ENCODE assay signal across 1 cellular context in genomic region chr12:49060237-49061156, GRCh38.
A peak's percentile ranks its signal among the peaks of the same experiment; 100 is the strongest.
TF ChIP-seq lines count a peak whose summit lies in the region.

Gene KMT2D (minus strand): TSS chr12:49060794. CDS start chr12:49055324, 5,470 bp downstream.

TF ChIP-seq in K562, 482 proteins besides CTCF, POLR2A, EP300 and RAD21 (continued from another document and continues in another):
- TF ChIP-seq E4F1 (CRISPR knock-in tag; IDR thresholded peaks at IDR 0.05; ENCODE audit: borderline replicate concordance) (no peak), LARP7 (IDR thresholded peaks at IDR 0.05) (no peak; the same call in 1 of the 2 replicates), SP1 (CRISPR knock-in tag; IDR thresholded peaks at IDR 0.05) (peak; percentile 95), FOXP1 (CRISPR knock-in tag; IDR thresholded peaks at IDR 0.05) (peak; percentile 83; the same call in 1 of the 2 replicates), TGIF2 (CRISPR knock-in tag; IDR thresholded peaks at IDR 0.05) (no peak; the same call in 1 of the 2 replicates), IRF9 (tag; IDR thresholded peaks at IDR 0.05) (no peak), MTA2 (IDR thresholded peaks at IDR 0.05; ENCODE audit: low read depth) (no peak), PYGO2 (tag; IDR thresholded peaks at IDR 0.05) (0 out of 2 replicates have a peak, but pooled peaks have one; percentile 45), ZBTB7A (IDR thresholded peaks at IDR 0.05; ENCODE audit: borderline replicate concordance, control insufficient read depth, low read depth, low read length) (peak; percentile 96), FOXK1 (CRISPR knock-in tag; IDR thresholded peaks at IDR 0.05; ENCODE audit: borderline replicate concordance) (peak; percentile 6; the same call in 1 of the 2 replicates), HNRNPK (IDR thresholded peaks at IDR 0.05; ENCODE audit: low read depth, low read length, poor library complexity, severe bottlenecking) (no peak), CTBP1 (IDR thresholded peaks at IDR 0.05; ENCODE audit: borderline replicate concordance) (peak; percentile 73), TAF9B (IDR thresholded peaks at IDR 0.05; ENCODE audit: partially characterized antibody) (peak; percentile 98), ZZZ3 (IDR thresholded peaks at IDR 0.05) (peak; percentile 72; the same call in 1 of the 2 replicates), NEUROD1 (IDR thresholded peaks at IDR 0.05; ENCODE audit: borderline replicate concordance, low read depth, low read length, partially characterized antibody) (peak; percentile 78), RBM34 (IDR thresholded peaks at IDR 0.05; ENCODE audit: borderline replicate concordance, insufficient read depth, low read length) (no peak), GATA2 (CRISPR knock-in tag; IDR thresholded peaks at IDR 0.05) (no peak), ZFPM2 (CRISPR knock-in tag; IDR thresholded peaks at IDR 0.05) (no peak), BCL6 (CRISPR knock-in tag; IDR thresholded peaks at IDR 0.05) (no peak), VEZF1 (CRISPR knock-in tag; IDR thresholded peaks at IDR 0.05) (peak; percentile 96), CGGBP1 (CRISPR knock-in tag; IDR thresholded peaks at IDR 0.05) (peak; percentile 44; the same call in 1 of the 2 replicates), ATF6 (CRISPR knock-in tag; IDR thresholded peaks at IDR 0.05) (0 out of 2 replicates have a peak, but pooled peaks have one; percentile 76), SIX5 (IDR thresholded peaks at IDR 0.05; ENCODE audit: borderline replicate concordance in 1 of 2, insufficient read depth in 1 of 2, low read depth in 1 of 2, low read length in 2 of 2) (no peak; a peak in 3 of 4 replicates), HOMEZ (CRISPR knock-in tag; IDR thresholded peaks at IDR 0.05) (0 out of 2 replicates have a peak, but pooled peaks have one; percentile 32), HDAC1 (IDR thresholded peaks at IDR 0.05) (peak in 1 of 2 experiments; percentile 94; a peak in 2 of 4 replicates), RBM39 (optimal IDR thresholded peaks at IDR 0.05; ENCODE audit: low read depth, low read length) (no peak), ZBTB12 (CRISPR knock-in tag; IDR thresholded peaks at IDR 0.05) (peak; percentile 85), KHSRP (IDR thresholded peaks at IDR 0.05) (no peak), HMGXB4 (CRISPR knock-in tag; IDR thresholded peaks at IDR 0.05) (peak; percentile 86), ZNF140 (CRISPR knock-in tag; IDR thresholded peaks at IDR 0.05) (no peak), MAFK (IDR thresholded peaks at IDR 0.05; ENCODE audit: low read length) (peak; percentile 51; the same call in 1 of the 2 replicates), TAL1 (IDR thresholded peaks at IDR 0.05) (no peak), STAT5A (IDR thresholded peaks at IDR 0.05; ENCODE audit: borderline replicate concordance, low read length) (peak; percentile 57; the same call in 1 of the 2 replicates), ZNF699 (CRISPR knock-in tag; IDR thresholded peaks at IDR 0.05; ENCODE audit: insufficient replicate concordance) (no peak), NRF1 (conservative IDR thresholded peaks at IDR 0.05 in 1 of 2, IDR thresholded peaks at IDR 0.05 in 1 of 2) (peak in 1 of 2 experiments; percentile 16; a peak in 1 of 4 replicates), CBX1 (IDR thresholded peaks at IDR 0.05; ENCODE audit: low read depth) (peak; percentile 94), YBX1 (IDR thresholded peaks at IDR 0.05) (no peak), ETS2 (tag; IDR thresholded peaks at IDR 0.05; ENCODE audit: borderline replicate concordance, poor library complexity, severe bottlenecking) (no peak), ZNF274 (IDR thresholded peaks at IDR 0.05; ENCODE audit: borderline replicate concordance, low read depth, low read length) (no peak), SIN3B (IDR thresholded peaks at IDR 0.05; ENCODE audit: low read depth) (peak; percentile 36; the same call in 1 of the 2 replicates)
- TF ChIP-seq, protein P1, sequence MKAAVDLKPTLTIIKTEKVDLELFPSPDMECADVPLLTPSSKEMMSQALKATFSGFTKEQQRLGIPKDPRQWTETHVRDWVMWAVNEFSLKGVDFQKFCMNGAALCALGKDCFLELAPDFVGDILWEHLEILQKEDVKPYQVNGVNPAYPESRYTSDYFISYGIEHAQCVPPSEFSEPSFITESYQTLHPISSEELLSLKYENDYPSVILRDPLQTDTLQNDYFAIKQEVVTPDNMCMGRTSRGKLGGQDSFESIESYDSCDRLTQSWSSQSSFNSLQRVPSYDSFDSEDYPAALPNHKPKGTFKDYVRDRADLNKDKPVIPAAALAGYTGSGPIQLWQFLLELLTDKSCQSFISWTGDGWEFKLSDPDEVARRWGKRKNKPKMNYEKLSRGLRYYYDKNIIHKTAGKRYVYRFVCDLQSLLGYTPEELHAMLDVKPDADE (conservative IDR thresholded peaks at IDR 0.05; ENCODE audit: control insufficient read depth, low read depth, low read length) = peak; percentile 93
- TF ChIP-seq, protein P2, sequence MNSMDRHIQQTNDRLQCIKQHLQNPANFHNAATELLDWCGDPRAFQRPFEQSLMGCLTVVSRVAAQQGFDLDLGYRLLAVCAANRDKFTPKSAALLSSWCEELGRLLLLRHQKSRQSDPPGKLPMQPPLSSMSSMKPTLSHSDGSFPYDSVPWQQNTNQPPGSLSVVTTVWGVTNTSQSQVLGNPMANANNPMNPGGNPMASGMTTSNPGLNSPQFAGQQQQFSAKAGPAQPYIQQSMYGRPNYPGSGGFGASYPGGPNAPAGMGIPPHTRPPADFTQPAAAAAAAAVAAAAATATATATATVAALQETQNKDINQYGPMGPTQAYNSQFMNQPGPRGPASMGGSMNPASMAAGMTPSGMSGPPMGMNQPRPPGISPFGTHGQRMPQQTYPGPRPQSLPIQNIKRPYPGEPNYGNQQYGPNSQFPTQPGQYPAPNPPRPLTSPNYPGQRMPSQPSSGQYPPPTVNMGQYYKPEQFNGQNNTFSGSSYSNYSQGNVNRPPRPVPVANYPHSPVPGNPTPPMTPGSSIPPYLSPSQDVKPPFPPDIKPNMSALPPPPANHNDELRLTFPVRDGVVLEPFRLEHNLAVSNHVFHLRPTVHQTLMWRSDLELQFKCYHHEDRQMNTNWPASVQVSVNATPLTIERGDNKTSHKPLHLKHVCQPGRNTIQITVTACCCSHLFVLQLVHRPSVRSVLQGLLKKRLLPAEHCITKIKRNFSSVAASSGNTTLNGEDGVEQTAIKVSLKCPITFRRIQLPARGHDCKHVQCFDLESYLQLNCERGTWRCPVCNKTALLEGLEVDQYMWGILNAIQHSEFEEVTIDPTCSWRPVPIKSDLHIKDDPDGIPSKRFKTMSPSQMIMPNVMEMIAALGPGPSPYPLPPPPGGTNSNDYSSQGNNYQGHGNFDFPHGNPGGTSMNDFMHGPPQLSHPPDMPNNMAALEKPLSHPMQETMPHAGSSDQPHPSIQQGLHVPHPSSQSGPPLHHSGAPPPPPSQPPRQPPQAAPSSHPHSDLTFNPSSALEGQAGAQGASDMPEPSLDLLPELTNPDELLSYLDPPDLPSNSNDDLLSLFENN (IDR thresholded peaks at IDR 0.05; ENCODE audit: low read depth in 2 of 2, low read length in 2 of 2) = peak in 1 of 2 experiments; percentile 69; a peak in 1 of 4 replicates
